ENCODE assay signal across 8 cellular contexts in the genomic region with DNA sequence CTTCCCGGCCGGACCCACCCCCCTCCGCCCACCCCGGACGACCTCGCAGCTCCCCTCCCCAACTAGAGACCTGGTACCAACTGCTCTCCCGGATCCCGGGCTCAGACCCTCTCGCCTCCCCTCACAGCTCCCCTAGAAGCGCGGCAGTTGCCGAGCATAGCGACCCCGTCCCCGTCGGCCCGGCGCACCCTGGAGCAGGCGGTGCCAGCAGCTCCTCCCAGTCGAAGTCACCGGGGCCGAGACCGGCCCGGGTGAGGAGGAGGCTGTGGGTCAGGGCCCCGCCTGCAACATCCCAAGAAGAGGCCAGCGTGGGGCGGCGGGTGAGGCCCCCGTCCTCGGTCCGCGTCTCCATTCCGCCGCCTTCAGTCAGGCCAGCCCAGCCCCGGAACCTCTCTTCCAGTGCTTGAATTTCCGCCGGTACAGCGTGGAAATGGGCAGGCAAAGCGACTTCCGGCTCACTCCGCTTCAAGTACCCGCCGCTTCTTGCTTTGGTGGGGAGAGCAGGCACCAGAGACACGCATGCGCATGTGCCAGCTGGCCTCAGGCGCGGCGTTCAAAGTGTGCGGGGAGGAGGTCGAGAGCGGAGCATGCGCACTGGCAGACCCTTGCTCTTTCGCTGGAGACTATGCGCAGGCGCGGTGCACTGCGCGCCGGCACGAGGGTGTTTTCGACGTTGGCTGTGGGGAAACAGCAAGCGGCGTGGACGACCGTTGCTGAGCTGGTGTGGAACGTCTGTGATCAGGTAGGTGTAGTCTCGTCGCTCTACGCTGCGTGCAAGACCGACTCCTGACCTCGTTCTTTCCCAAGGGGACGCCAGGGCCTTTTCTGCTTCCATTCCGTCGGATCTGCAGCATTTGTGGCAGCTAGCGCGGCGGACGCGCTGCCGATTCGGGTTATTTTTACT. TPM values are rescaled to one million over a fixed set of nuclear protein-coding genes. Genes with fewer than 3 reads are reported as not detected.
A peak's percentile ranks its signal among the peaks of the same experiment; 100 is the strongest.
DNase-seq lines count a peak whose midpoint lies in the region; ATAC-seq and TF ChIP-seq lines count a peak whose summit lies in the region.

A gene with protein sequence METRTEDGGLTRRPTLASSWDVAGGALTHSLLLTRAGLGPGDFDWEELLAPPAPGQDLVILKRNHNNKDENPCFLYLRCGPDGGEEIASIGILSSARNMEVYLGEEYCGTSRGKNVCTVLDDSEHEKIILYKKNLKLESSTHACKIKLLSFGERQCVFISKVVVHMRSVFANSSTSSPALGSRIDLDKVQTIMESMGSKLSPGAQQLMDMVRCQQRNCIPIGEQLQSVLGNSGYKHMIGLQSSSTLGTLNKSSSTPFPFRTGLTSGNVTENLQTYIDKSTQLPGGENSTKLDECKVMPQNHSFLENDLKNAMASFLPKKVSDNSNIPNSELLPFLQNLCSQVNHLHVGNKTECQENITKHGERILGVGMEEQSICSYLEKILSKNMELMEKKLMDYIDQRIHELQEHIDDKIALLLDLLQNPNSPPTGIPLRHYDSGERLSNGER (minus strand): TSS at position 401 of the 904 bp plus-strand sequence. CDS start 49 bp downstream, at position 352.

- peaks cover 11 to 25% of the 10 kb centered on the region in 2 experiments; a peak in 3 of 4 replicates for H3K79me1 ChIP-seq in IMR-90 (ENCODE audit: low read depth in 1 of 2, low read length in 2 of 2)

- peak within 1 kb of the TSS; percentile 48; the same call in 1 of the 2 replicates for H3K56ac ChIP-seq in IMR-90 (ENCODE audit: extremely low read depth, insufficient read depth, low read length)

- H3K23ac ChIP-seq in IMR-90 (ENCODE audit: low read depth, low read length): peak within 1 kb of the TSS; percentile 90

- CTCF ChIA-PET in IMR-90 (lab: Yijun Ruan, JAX): interaction anchor here (1.0 kb wide), 1 partner anchor 27 kb away, joined by 3 read pairs; no protein-coding TSS in a partner anchor

- DNase-seq in DMS 273 (lab: John Stamatoyannopoulos, UW; ENCODE audit: unreplicated experiment) (peak; percentile 97), IMR-90 (peak; percentile 99), OCI-M1 (lab: John Stamatoyannopoulos, UW) (peak; percentile 99), activated T-cell treated with anti-CD3 and anti-CD28 coated beads for 4 hours (peak; percentile 92), epithelial cell of prostate (ENCODE audit: low read depth, low spot score) (peak; percentile 94), mucosa of descending colon (peak; percentile 96 to 98 (median 98))
- peak; percentile 96 for DNase-seq in stimulated activated CD8-positive, alpha-beta memory T cell treated with anti-CD3 and anti-CD28 coated beads, Interleukin-4, amount 100 ng/mL, for 24 hours (ENCODE audit: low read depth)

- peak within 1 kb of the TSS; percentile 95 for H2AK9ac ChIP-seq in IMR-90 (replicated peaks; ENCODE audit: low read depth, low read length, poor library complexity)

- dilution Hi-C loops in IMR-90 (cut with HindIII; ENCODE audit: low sequenced_read_pairs, unreplicated experiment): no loop called here

- TF ChIP-seq RAD21 in IMR-90 (IDR thresholded peaks at IDR 0.05; ENCODE audit: low read length): no peak; the same call in 1 of the 2 replicates

- H3K27me3 ChIP-seq in IMR-90 (ENCODE audit: control insufficient read depth, insufficient read depth, low read length): no peaks in the 10 kb centered on the region

- H3K9me1 ChIP-seq in IMR-90 (ENCODE audit: insufficient read depth, low read length): peaks cover 2% of the 10 kb centered on the region; the same call in 1 of the 2 replicates

- peak within 1 kb of the TSS; percentile 79 for H3K9ac ChIP-seq in IMR-90 (ENCODE audit: low read depth, low read length)

- no TSS peak for BruUV-seq in IMR-90 (replicated peaks; lab: Mats Ljungman, UMichigan)

- no peaks in the 10 kb centered on the region for H3K36me3 ChIP-seq in IMR-90 (ENCODE audit: control insufficient read depth, insufficient read depth, low read length)
- H3K36me3 ChIP-seq in mucosa of descending colon (ENCODE audit: low read depth): no peaks in the 10 kb centered on the region

- H3K4me1 ChIP-seq in IMR-90 (ENCODE audit: control insufficient read depth, insufficient read depth, low read length) (no peaks in the 10 kb centered on the region), mucosa of descending colon (ENCODE audit: low read depth) (peaks cover 13% of the 10 kb centered on the region)

- peak within 1 kb of the TSS; percentile 93 to 99 for H4K8ac ChIP-seq in IMR-90 (ENCODE audit: low read depth in 2 of 2, low read length in 2 of 2)

- peak within 1 kb of the TSS; percentile 84 for H3K14ac ChIP-seq in IMR-90 (replicated peaks; ENCODE audit: low read depth, low read length)

- H3K27ac ChIP-seq in IMR-90 (ENCODE audit: insufficient read depth, low read length): peak within 1 kb of the TSS; percentile 57
- peak within 1 kb of the TSS; percentile 62 for H3K27ac ChIP-seq in epithelial cell of prostate

- intact Hi-C loops in IMR-90 (cut with micrococcal nuclease): loop anchor here (5.0 kb wide), 2 partner anchors 77 to 102 kb away; a partner anchor contains a TSS
- intact Hi-C loops in mucosa of descending colon (cut with DNase I, micrococcal nuclease): no loop called here

- peak within 1 kb of the TSS; percentile 99 for H2AFZ ChIP-seq in IMR-90 (replicated peaks; ENCODE audit: low read length, poor library complexity)

- peak within 1 kb of the TSS; percentile 51; the same call in 2 of the 3 replicates for H2BK15ac ChIP-seq in IMR-90 (ENCODE audit: low read depth, low read length)

- peak within 1 kb of the TSS; percentile 87 for H3K4me2 ChIP-seq in IMR-90 (ENCODE audit: low read depth, low read length)

- ATAC-seq in GM21528 (IDR thresholded peaks at IDR 0.05; ENCODE audit: low FRiP score, unreplicated experiment): peak; percentile 100
- peak; percentile 99 for ATAC-seq in IMR-90 (ENCODE audit: low read depth)
- peak; percentile 99 for ATAC-seq in mucosa of descending colon

- H2BK20ac ChIP-seq in IMR-90 (ENCODE audit: low read depth, low read length): peak within 1 kb of the TSS; percentile 83

- H4K91ac ChIP-seq in IMR-90 (ENCODE audit: insufficient read depth, low read depth, low read length): peak within 1 kb of the TSS; percentile 57

- peak within 1 kb of the TSS; percentile 58 for H3K4me3 ChIP-seq in IMR-90 (ENCODE audit: insufficient read depth, low read depth, low read length)
- H3K4me3 ChIP-seq in mucosa of descending colon: peak within 1 kb of the TSS; percentile 62

- H3K18ac ChIP-seq in IMR-90 (ENCODE audit: low read depth, low read length): peak within 1 kb of the TSS; percentile 26; the same call in 1 of the 2 replicates

- H2BK5ac ChIP-seq in IMR-90 (ENCODE audit: low read depth, low read length, poor library complexity, severe bottlenecking): peak within 1 kb of the TSS; percentile 58

- POLR2A ChIA-PET in IMR-90 (lab: Charles Lee; ENCODE audit: unreplicated experiment): interaction anchor here (0.6 kb wide), 1 partner anchor 13 kb away, joined by 5 read pairs; no protein-coding TSS in a partner anchor

- TF ChIP-seq CTCF in IMR-90 (conservative IDR thresholded peaks at IDR 0.05; ENCODE audit: low read depth, low read length) (no peak), mucosa of descending colon (IDR thresholded peaks at IDR 0.05) (no peak)

- peak within 1 kb of the TSS; percentile 94 for H3K4ac ChIP-seq in IMR-90 (ENCODE audit: low read depth, low read length)

- in situ Hi-C loops in IMR-90 (cut with MboI; ENCODE audit: low sequenced_read_pairs): no loop called here

- TF ChIP-seq POLR2A in IMR-90 (IDR thresholded peaks at IDR 0.05; ENCODE audit: low read depth, low read length): no peak

- peak within 1 kb of the TSS; percentile 85 for H4K5ac ChIP-seq in IMR-90 (ENCODE audit: low read depth, low read length)

- 5% methylated on average over 20 of the region's 83 CpGs; no CpG with 5 or more reads in 1 of the 2 experiments for WGBS in IMR-90 (ENCODE audit: extremely low coverage in 2 of 2, insufficient read length in 1 of 2), 2 experiments

- no peak within 1 kb of the TSS; the same call in 1 of the 2 replicates for H2AK5ac ChIP-seq in IMR-90 (ENCODE audit: low read depth, low read length)

- peak within 1 kb of the TSS; percentile 82 for H2BK120ac ChIP-seq in IMR-90 (ENCODE audit: low read depth, low read length)

- H3K9me3 ChIP-seq in IMR-90 (ENCODE audit: control insufficient read depth, insufficient read depth, low read length) (no peaks in the 10 kb centered on the region), mucosa of descending colon (no peaks in the 10 kb centered on the region)

- no peaks in the 10 kb centered on the region for H4K20me1 ChIP-seq in IMR-90 (ENCODE audit: insufficient read depth, low read length)

TF ChIP-seq in IMR-90, 13 proteins besides CTCF, POLR2A, EP300 and RAD21:
- TF ChIP-seq CHD1 (IDR thresholded peaks at IDR 0.05; ENCODE audit: low read depth, low read length): no peak
- peak; percentile 89 for TF ChIP-seq MAZ (IDR thresholded peaks at IDR 0.05; ENCODE audit: borderline replicate concordance, low read depth, low read length)
- TF ChIP-seq RFX5 (IDR thresholded peaks at IDR 0.05; ENCODE audit: low read depth, low read length): no peak
- TF ChIP-seq, protein P1, sequence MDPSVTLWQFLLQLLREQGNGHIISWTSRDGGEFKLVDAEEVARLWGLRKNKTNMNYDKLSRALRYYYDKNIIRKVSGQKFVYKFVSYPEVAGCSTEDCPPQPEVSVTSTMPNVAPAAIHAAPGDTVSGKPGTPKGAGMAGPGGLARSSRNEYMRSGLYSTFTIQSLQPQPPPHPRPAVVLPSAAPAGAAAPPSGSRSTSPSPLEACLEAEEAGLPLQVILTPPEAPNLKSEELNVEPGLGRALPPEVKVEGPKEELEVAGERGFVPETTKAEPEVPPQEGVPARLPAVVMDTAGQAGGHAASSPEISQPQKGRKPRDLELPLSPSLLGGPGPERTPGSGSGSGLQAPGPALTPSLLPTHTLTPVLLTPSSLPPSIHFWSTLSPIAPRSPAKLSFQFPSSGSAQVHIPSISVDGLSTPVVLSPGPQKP (IDR thresholded peaks at IDR 0.05; ENCODE audit: borderline replicate concordance, low read depth, low read length): peak; percentile 30; the same call in 1 of the 2 replicates
- peak; percentile 51; the same call in 1 of the 2 replicates for TF ChIP-seq BHLHE40 (IDR thresholded peaks at IDR 0.05; ENCODE audit: low read depth, low read length)
- no peak for TF ChIP-seq MXI1 (IDR thresholded peaks at IDR 0.05; ENCODE audit: borderline replicate concordance, low read depth, low read length)
- TF ChIP-seq, protein P2, sequence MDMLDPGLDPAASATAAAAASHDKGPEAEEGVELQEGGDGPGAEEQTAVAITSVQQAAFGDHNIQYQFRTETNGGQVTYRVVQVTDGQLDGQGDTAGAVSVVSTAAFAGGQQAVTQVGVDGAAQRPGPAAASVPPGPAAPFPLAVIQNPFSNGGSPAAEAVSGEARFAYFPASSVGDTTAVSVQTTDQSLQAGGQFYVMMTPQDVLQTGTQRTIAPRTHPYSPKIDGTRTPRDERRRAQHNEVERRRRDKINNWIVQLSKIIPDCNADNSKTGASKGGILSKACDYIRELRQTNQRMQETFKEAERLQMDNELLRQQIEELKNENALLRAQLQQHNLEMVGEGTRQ (IDR thresholded peaks at IDR 0.05; ENCODE audit: low read depth, low read length): peak; percentile 45; the same call in 1 of the 2 replicates
TF ChIP-seq in IMR-90: peak in this region for 4.

RNA-seq across cellular contexts. Expression of the gene that starts here (rescaled TPM):
- total RNA-seq in IMR-90 (2012; rRNA removed) (12.2 and 16.4 TPM in 2 replicates), mucosa of descending colon (1 to 10 TPM; 5.0 to 7.4 (median 6.4) TPM)
- polyA plus RNA-seq in IMR-90 (2012; rRNA removed): 4.0 and 5.9 TPM in 2 replicates
- 0.79 and 1.4 TPM in 2 replicates for polyA plus RNA-seq in IMR-90 (2012; cell fraction: cytosol; rRNA removed)
- 0.58 and 8.4 TPM in 2 replicates for polyA plus RNA-seq in IMR-90 (2012; cell fraction: nucleus; rRNA removed; ENCODE audit: low replicate concordance)

Comparison
In these comparisons a context has a peak if more than half of its experiments do, and no peak if none do; other contexts are left out.
1. Peak in every context shown above with its lines: DNase-seq, ATAC-seq, H3K4me3 ChIP-seq and H3K27ac ChIP-seq.